In the genomic region with DNA sequence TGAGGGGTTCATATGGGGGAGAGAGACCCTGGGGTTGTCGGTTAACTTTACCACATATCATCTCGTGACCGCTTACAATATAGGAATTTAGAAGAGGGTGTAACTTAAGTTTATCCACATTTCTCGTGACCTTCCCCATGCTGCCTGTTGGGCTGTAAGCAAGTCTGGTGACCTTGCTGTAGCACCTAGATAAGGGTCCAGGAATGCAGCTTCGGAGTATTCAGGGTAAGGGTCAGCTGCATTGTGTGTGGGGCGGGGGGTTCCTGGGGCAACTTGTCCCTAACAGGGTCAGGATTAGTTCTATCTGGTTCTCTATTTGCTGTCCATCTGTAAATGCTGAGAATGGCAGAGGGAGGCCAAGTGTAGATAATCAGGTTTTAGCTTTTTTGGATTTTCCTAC, we compare ENCODE assay signal across 14 cellular contexts. TPM values are rescaled to one million over a fixed set of nuclear protein-coding genes. Genes with fewer than 3 reads are reported as not detected.
DNase-seq lines count a peak whose midpoint lies in the region; ATAC-seq and TF ChIP-seq lines count a peak whose summit lies in the region.
"Had no signal": no experiment of that assay in that cellular context is flagged by ENCODE, and none has a peak within 500 bp of the region (broad histone marks: within the 10 kb centered on the region; RNA-seq: fewer than 3 reads in every experiment).

No MANE protein-coding gene starts in this region.

- H2BK12ac ChIP-seq in neuronal stem cell (ENCODE audit: low read length): no peak overlapping the region

- no CpG with 5 or more reads among the region's 6 CpGs for WGBS in neuronal stem cell (ENCODE audit: extremely low coverage in 2 of 2, insufficient read length in 2 of 2, insufficient replicate concordance in 1 of 2), 2 donors

- H3K4me2 ChIP-seq in neuronal stem cell (ENCODE audit: insufficient read depth, low read length, poor library complexity, severe bottlenecking): no peak overlapping the region

- no peak overlapping the region for H2BK5ac ChIP-seq in neuronal stem cell (ENCODE audit: low read length)

- H3K36me3 Mint-ChIP-seq in activated CD4-positive, alpha-beta T cell treated with anti-CD3 and anti-CD28 coated beads, Interleukin-2, amount 10 ng/mL, durations not matched to agents 24 days and 14 days (ENCODE audit: low read depth): no peaks in the 10 kb centered on the region
- peaks cover 0 to 3% of the 10 kb centered on the region in 2 donors for H3K36me3 Mint-ChIP-seq in stimulated activated naive B cell treated with anti-CD40 and anti-IgM and Interleukin-4, amounts not matched to agents 10 μg/mL and 1 μg/mL and 100 μg/mL, for 72 hours

- peak overlapping the region; percentile 100 for H3K27ac ChIP-seq in ascending aorta
- peak overlapping the region; percentile 92 for H3K27ac ChIP-seq in lower lobe of right lung
- peak overlapping the region; percentile 95 for H3K27ac ChIP-seq in subcutaneous abdominal adipose tissue (ENCODE audit: low read depth, low read length)
- no peak overlapping the region for H3K27ac ChIP-seq in neuronal stem cell (replicated peaks; ENCODE audit: low read length)

- H3K4ac ChIP-seq in neuronal stem cell (ENCODE audit: low read length): no peak overlapping the region

- no peak for TF ChIP-seq CTCF in ascending aorta (IDR thresholded peaks at IDR 0.05)
- no peak for TF ChIP-seq CTCF in lower lobe of right lung (IDR thresholded peaks at IDR 0.05)

- no peak overlapping the region for H2AK5ac ChIP-seq in neuronal stem cell (ENCODE audit: low read depth, low read length)

- H4K8ac ChIP-seq in neuronal stem cell (ENCODE audit: low read depth, low read length): no peak overlapping the region

- no peaks in the 10 kb centered on the region for H3K36me3 ChIP-seq in ascending aorta
- H3K36me3 ChIP-seq in lower lobe of right lung: no peaks in the 10 kb centered on the region
- no peaks in the 10 kb centered on the region for H3K36me3 ChIP-seq in subcutaneous abdominal adipose tissue (ENCODE audit: control insufficient read depth in 5 of 5, insufficient read depth in 5 of 5, low read length in 5 of 5)
- no peaks in the 10 kb centered on the region for H3K36me3 ChIP-seq in neuronal stem cell (replicated peaks in 1 of 2; ENCODE audit: control insufficient read depth in 2 of 2, insufficient read depth in 2 of 2, low read length in 2 of 2)
- H3K36me3 ChIP-seq: thyroid gland had no signal

- peaks cover 8% of the 10 kb centered on the region for H3K4me1 Mint-ChIP-seq in activated CD4-positive, alpha-beta T cell treated with anti-CD3 and anti-CD28 coated beads, Interleukin-2, amount 10 ng/mL, durations not matched to agents 24 days and 14 days
- H3K4me1 Mint-ChIP-seq in stimulated activated naive B cell treated with anti-CD40 and anti-IgM and Interleukin-4, amounts not matched to agents 10 μg/mL and 1 μg/mL and 100 μg/mL, for 72 hours: peaks cover 9 to 19% of the 10 kb centered on the region in 2 donors

- ATAC-seq in lower lobe of right lung: no peak
- ATAC-seq in stimulated activated naive B cell treated with anti-CD40 and anti-IgM and Interleukin-4, amounts not matched to agents 10 μg/mL and 1 μg/mL and 100 μg/mL, for 72 hours (replicated peaks): no peak

- no peak overlapping the region for H3K14ac ChIP-seq in neuronal stem cell (ENCODE audit: low read length)

- H4K91ac ChIP-seq in neuronal stem cell (ENCODE audit: low read depth, low read length, poor library complexity): no peak overlapping the region

- H3K18ac ChIP-seq in neuronal stem cell (ENCODE audit: low read length): no peak overlapping the region

- H3K9ac ChIP-seq in subcutaneous abdominal adipose tissue (ENCODE audit: low read length in 5 of 5) (peak overlapping the region in 1 of 5 donors; percentile 92), neuronal stem cell (ENCODE audit: low read depth, low read length, poor library complexity) (no peak overlapping the region)

- no peak overlapping the region for H2BK15ac ChIP-seq in neuronal stem cell (ENCODE audit: low read length)

- no peak overlapping the region for H2AFZ ChIP-seq in neuronal stem cell (ENCODE audit: low read length)

- no peaks in the 10 kb centered on the region for H3K9me3 Mint-ChIP-seq in activated CD4-positive, alpha-beta T cell treated with anti-CD3 and anti-CD28 coated beads, Interleukin-2, amount 10 ng/mL, durations not matched to agents 24 days and 14 days
- H3K9me3 Mint-ChIP-seq in stimulated activated naive B cell treated with anti-CD40 and anti-IgM and Interleukin-4, amounts not matched to agents 10 μg/mL and 1 μg/mL and 100 μg/mL, for 72 hours: peaks cover 0 to 1% of the 10 kb centered on the region in 2 donors
- H3K9me3 Mint-ChIP-seq: activated T-helper 1 cell treated with anti-CD3 and anti-CD28 coated beads, Interleukin-12 subunit alpha, Interleukin-12 subunit beta, Interleukin-2, Interleukin-4 antibody, amounts not matched to agents 30 ng/mL and 10 ng/mL and 1 ng/mL, durations not matched to agents 14 hours and 24 hours and 36 hours had no signal

- intact Hi-C loops in activated CD4-positive, alpha-beta T cell treated with anti-CD3 and anti-CD28 coated beads, Interleukin-2, amount 10 ng/mL, durations not matched to agents 24 days and 14 days (cut with micrococcal nuclease): no loop called here
- intact Hi-C loops in ascending aorta (cut with DNase I): loop anchor here (5.0 kb wide), 1 partner anchor 374 kb away; no protein-coding TSS in a partner anchor
- intact Hi-C loops in lower lobe of right lung (cut with DNase I): no loop called here

- H3K27me3 Mint-ChIP-seq in activated CD4-positive, alpha-beta T cell treated with anti-CD3 and anti-CD28 coated beads, Interleukin-2, amount 10 ng/mL, durations not matched to agents 24 days and 14 days: peaks cover 61% of the 10 kb centered on the region
- H3K27me3 Mint-ChIP-seq in stimulated activated naive B cell treated with anti-CD40 and anti-IgM and Interleukin-4, amounts not matched to agents 10 μg/mL and 1 μg/mL and 100 μg/mL, for 72 hours: peaks cover 57 to 69% of the 10 kb centered on the region in 2 donors

- H3K4me3 ChIP-seq in ascending aorta: no peak overlapping the region
- no peak overlapping the region for H3K4me3 ChIP-seq in lower lobe of right lung
- no peak overlapping the region for H3K4me3 ChIP-seq in subcutaneous abdominal adipose tissue (ENCODE audit: low read depth in 1 of 5, low read length in 5 of 5)
- H3K4me3 ChIP-seq in neuronal stem cell (ENCODE audit: low read length in 2 of 2): no peak overlapping the region

- H3K27me3 ChIP-seq in ascending aorta: no peaks in the 10 kb centered on the region
- peaks cover 12% of the 10 kb centered on the region for H3K27me3 ChIP-seq in lower lobe of right lung (ENCODE audit: low read depth)
- H3K27me3 ChIP-seq in subcutaneous abdominal adipose tissue (ENCODE audit: control insufficient read depth in 5 of 5, insufficient read depth in 4 of 5, low read length in 5 of 5): no peaks in the 10 kb centered on the region
- H3K27me3 ChIP-seq in neuronal stem cell (ENCODE audit: control insufficient read depth in 3 of 3, insufficient read depth in 3 of 3, low read depth in 1 of 3, low read length in 3 of 3): peaks cover 0 to 22% (median 12%) of the 10 kb centered on the region in 3 experiments
- H3K27me3 ChIP-seq: thyroid gland had no signal

- peaks cover 0 to 26% of the 10 kb centered on the region in 2 donors for H3K4me1 ChIP-seq in ascending aorta
- peaks cover 24% of the 10 kb centered on the region for H3K4me1 ChIP-seq in lower lobe of right lung
- peaks cover 8 to 46% (median 35%) of the 10 kb centered on the region in 5 donors for H3K4me1 ChIP-seq in subcutaneous abdominal adipose tissue (ENCODE audit: control insufficient read depth in 5 of 5, insufficient read depth in 5 of 5, low read length in 5 of 5)
- peaks cover 5 to 15% of the 10 kb centered on the region in 2 donors for H3K4me1 ChIP-seq in neuronal stem cell (ENCODE audit: control insufficient read depth in 2 of 2, insufficient read depth in 1 of 2, low read depth in 1 of 2, low read length in 2 of 2)

- H3K79me1 ChIP-seq in neuronal stem cell (ENCODE audit: low read depth, low read length): peaks cover 7% of the 10 kb centered on the region

- peak overlapping the region; percentile 19 for H3K4me3 Mint-ChIP-seq in activated CD4-positive, alpha-beta T cell treated with anti-CD3 and anti-CD28 coated beads, Interleukin-2, amount 10 ng/mL, durations not matched to agents 24 days and 14 days
- no peak overlapping the region for H3K4me3 Mint-ChIP-seq in stimulated activated naive B cell treated with anti-CD40 and anti-IgM and Interleukin-4, amounts not matched to agents 10 μg/mL and 1 μg/mL and 100 μg/mL, for 72 hours
- H3K4me3 Mint-ChIP-seq: activated T-helper 1 cell treated with anti-CD3 and anti-CD28 coated beads, Interleukin-12 subunit alpha, Interleukin-12 subunit beta, Interleukin-2, Interleukin-4 antibody, amounts not matched to agents 30 ng/mL and 10 ng/mL and 1 ng/mL, durations not matched to agents 14 hours and 24 hours and 36 hours had no signal

- H2BK120ac ChIP-seq in neuronal stem cell (ENCODE audit: low read depth, low read length): no peak overlapping the region

- no peak overlapping the region for H3K27ac Mint-ChIP-seq in activated CD4-positive, alpha-beta T cell treated with anti-CD3 and anti-CD28 coated beads, Interleukin-2, amount 10 ng/mL, durations not matched to agents 24 days and 14 days
- H3K27ac Mint-ChIP-seq in stimulated activated naive B cell treated with anti-CD40 and anti-IgM and Interleukin-4, amounts not matched to agents 10 μg/mL and 1 μg/mL and 100 μg/mL, for 72 hours: no peak overlapping the region
- H3K27ac Mint-ChIP-seq: activated T-helper 1 cell treated with anti-CD3 and anti-CD28 coated beads, Interleukin-12 subunit alpha, Interleukin-12 subunit beta, Interleukin-2, Interleukin-4 antibody, amounts not matched to agents 30 ng/mL and 10 ng/mL and 1 ng/mL, durations not matched to agents 14 hours and 24 hours and 36 hours had no signal

- no peak overlapping the region for H3K23ac ChIP-seq in neuronal stem cell (ENCODE audit: low read depth, low read length, poor library complexity)

- no peak for DNase-seq in activated CD4-positive, alpha-beta T cell treated with anti-CD3 and anti-CD28 coated beads, Interleukin-2, amount 10 ng/mL, durations not matched to agents 24 days and 14 days
- DNase-seq in activated CD4-positive, alpha-beta T cell treated with anti-CD3 and anti-CD28 coated beads, Interleukin-2, amount 50 U/mL, for 4 hours: no peak
- no peak for DNase-seq in ascending aorta (ENCODE audit: low spot score in 2 of 2)
- no peak for DNase-seq in lower lobe of right lung
- DNase-seq in ACHN: no peak
- no peak for DNase-seq in stimulated activated naive B cell treated with anti-CD40 and anti-IgM and Interleukin-4, amounts not matched to agents 10 μg/mL and 1 μg/mL and 100 μg/mL, for 72 hours
- no peak for DNase-seq in neuronal stem cell (ENCODE audit: low spot score)
- DNase-seq: DMS79; NCI-H2081; stimulated activated CD4-positive, alpha-beta T cell treated with anti-CD3 and anti-CD28 coated beads, Interleukin-2, amount 100 ng/mL, for 48 hours; thyroid gland had no signal

- H3K9me3 ChIP-seq in ascending aorta (no peaks in the 10 kb centered on the region), lower lobe of right lung (no peaks in the 10 kb centered on the region), subcutaneous abdominal adipose tissue (ENCODE audit: control insufficient read depth in 5 of 5, low read length in 5 of 5) (no peaks in the 10 kb centered on the region), neuronal stem cell (replicated peaks in 1 of 2; ENCODE audit: control insufficient read depth in 2 of 2, insufficient read depth in 1 of 2, low read depth in 1 of 2, low read length in 2 of 2) (peaks cover 0 to 11% of the 10 kb centered on the region in 2 donors)
- H3K9me3 ChIP-seq: A549, thyroid gland had no signal

- in situ Hi-C loops in ACHN (cut with HindIII; ENCODE audit: low pct_ligation_motif_present, low pct_unique_long_range_greater_than_20kb, low sequenced_read_pairs): no loop called here

RNA-seq across cellular contexts. Expression of a gene that starts 1.3 kb away (rescaled TPM):
- 0.36 and 0.63 TPM in 2 replicates for total RNA-seq in activated CD4-positive, alpha-beta T cell treated with anti-CD3 and anti-CD28 coated beads, Interleukin-2, amount 10 ng/mL, durations not matched to agents 24 days and 14 days
- total RNA-seq in ascending aorta: 41.4 TPM
- total RNA-seq in lower lobe of right lung: 12.0 TPM
- 6.5 TPM for polyA plus RNA-seq in neuronal stem cell (2013, experiment 1 of 2)
- 6.3 TPM for polyA plus RNA-seq in neuronal stem cell (2013, experiment 2 of 2)
